1 cellular context compared by ENCODE assay signal in genomic region chr13:80082396-80083096, GRCh38.
TF ChIP-seq lines count a peak whose summit lies in the region.

No MANE protein-coding gene starts in this region.

TF ChIP-seq in H1, 55 proteins besides CTCF, POLR2A, EP300 and RAD21 (continued from another document):
- TF ChIP-seq, protein P1, sequence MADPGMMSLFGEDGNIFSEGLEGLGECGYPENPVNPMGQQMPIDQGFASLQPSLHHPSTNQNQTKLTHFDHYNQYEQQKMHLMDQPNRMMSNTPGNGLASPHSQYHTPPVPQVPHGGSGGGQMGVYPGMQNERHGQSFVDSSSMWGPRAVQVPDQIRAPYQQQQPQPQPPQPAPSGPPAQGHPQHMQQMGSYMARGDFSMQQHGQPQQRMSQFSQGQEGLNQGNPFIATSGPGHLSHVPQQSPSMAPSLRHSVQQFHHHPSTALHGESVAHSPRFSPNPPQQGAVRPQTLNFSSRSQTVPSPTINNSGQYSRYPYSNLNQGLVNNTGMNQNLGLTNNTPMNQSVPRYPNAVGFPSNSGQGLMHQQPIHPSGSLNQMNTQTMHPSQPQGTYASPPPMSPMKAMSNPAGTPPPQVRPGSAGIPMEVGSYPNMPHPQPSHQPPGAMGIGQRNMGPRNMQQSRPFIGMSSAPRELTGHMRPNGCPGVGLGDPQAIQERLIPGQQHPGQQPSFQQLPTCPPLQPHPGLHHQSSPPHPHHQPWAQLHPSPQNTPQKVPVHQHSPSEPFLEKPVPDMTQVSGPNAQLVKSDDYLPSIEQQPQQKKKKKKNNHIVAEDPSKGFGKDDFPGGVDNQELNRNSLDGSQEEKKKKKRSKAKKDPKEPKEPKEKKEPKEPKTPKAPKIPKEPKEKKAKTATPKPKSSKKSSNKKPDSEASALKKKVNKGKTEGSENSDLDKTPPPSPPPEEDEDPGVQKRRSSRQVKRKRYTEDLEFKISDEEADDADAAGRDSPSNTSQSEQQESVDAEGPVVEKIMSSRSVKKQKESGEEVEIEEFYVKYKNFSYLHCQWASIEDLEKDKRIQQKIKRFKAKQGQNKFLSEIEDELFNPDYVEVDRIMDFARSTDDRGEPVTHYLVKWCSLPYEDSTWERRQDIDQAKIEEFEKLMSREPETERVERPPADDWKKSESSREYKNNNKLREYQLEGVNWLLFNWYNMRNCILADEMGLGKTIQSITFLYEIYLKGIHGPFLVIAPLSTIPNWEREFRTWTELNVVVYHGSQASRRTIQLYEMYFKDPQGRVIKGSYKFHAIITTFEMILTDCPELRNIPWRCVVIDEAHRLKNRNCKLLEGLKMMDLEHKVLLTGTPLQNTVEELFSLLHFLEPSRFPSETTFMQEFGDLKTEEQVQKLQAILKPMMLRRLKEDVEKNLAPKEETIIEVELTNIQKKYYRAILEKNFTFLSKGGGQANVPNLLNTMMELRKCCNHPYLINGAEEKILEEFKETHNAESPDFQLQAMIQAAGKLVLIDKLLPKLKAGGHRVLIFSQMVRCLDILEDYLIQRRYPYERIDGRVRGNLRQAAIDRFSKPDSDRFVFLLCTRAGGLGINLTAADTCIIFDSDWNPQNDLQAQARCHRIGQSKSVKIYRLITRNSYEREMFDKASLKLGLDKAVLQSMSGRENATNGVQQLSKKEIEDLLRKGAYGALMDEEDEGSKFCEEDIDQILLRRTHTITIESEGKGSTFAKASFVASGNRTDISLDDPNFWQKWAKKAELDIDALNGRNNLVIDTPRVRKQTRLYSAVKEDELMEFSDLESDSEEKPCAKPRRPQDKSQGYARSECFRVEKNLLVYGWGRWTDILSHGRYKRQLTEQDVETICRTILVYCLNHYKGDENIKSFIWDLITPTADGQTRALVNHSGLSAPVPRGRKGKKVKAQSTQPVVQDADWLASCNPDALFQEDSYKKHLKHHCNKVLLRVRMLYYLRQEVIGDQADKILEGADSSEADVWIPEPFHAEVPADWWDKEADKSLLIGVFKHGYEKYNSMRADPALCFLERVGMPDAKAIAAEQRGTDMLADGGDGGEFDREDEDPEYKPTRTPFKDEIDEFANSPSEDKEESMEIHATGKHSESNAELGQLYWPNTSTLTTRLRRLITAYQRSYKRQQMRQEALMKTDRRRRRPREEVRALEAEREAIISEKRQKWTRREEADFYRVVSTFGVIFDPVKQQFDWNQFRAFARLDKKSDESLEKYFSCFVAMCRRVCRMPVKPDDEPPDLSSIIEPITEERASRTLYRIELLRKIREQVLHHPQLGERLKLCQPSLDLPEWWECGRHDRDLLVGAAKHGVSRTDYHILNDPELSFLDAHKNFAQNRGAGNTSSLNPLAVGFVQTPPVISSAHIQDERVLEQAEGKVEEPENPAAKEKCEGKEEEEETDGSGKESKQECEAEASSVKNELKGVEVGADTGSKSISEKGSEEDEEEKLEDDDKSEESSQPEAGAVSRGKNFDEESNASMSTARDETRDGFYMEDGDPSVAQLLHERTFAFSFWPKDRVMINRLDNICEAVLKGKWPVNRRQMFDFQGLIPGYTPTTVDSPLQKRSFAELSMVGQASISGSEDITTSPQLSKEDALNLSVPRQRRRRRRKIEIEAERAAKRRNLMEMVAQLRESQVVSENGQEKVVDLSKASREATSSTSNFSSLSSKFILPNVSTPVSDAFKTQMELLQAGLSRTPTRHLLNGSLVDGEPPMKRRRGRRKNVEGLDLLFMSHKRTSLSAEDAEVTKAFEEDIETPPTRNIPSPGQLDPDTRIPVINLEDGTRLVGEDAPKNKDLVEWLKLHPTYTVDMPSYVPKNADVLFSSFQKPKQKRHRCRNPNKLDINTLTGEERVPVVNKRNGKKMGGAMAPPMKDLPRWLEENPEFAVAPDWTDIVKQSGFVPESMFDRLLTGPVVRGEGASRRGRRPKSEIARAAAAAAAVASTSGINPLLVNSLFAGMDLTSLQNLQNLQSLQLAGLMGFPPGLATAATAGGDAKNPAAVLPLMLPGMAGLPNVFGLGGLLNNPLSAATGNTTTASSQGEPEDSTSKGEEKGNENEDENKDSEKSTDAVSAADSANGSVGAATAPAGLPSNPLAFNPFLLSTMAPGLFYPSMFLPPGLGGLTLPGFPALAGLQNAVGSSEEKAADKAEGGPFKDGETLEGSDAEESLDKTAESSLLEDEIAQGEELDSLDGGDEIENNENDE (IDR thresholded peaks at IDR 0.05; ENCODE audit: insufficient replicate concordance, low read length) = no peak
- TF ChIP-seq RFX5 (IDR thresholded peaks at IDR 0.05; ENCODE audit: borderline replicate concordance, low read depth, low read length) (no peak), CEBPB (IDR thresholded peaks at IDR 0.05; ENCODE audit: low read depth, low read length) (no peak), POU5F1 (IDR thresholded peaks at IDR 0.05; ENCODE audit: low read depth, low read length) (no peak), SIN3A (conservative IDR thresholded peaks at IDR 0.05 in 1 of 2, IDR thresholded peaks at IDR 0.05 in 1 of 2; ENCODE audit: low read depth in 1 of 2, low read length in 2 of 2) (no peak), TEAD4 (IDR thresholded peaks at IDR 0.05; ENCODE audit: low read depth, low read length) (no peak), HDAC6 (IDR thresholded peaks at IDR 0.05; ENCODE audit: low read depth, low read length) (no peak), SRF (IDR thresholded peaks at IDR 0.05; ENCODE audit: low read depth, low read length) (no peak), EZH2 (IDR thresholded peaks at IDR 0.05; ENCODE audit: low read depth, low read length, severe bottlenecking) (no peak)
